In genomic region chr17:40340880-40341807, GRCh38 we compare ENCODE assay signal across 1 cellular context.
TF ChIP-seq lines count a peak whose summit lies in the region.

No MANE protein-coding gene starts in this region.

TF ChIP-seq in HepG2, 621 proteins besides CTCF, POLR2A, EP300 and RAD21 (continued from another document and continues in another):
- TF ChIP-seq ZXDC (CRISPR knock-in tag; IDR thresholded peaks at IDR 0.05) (no peak; the same call in 1 of the 2 replicates), RFX5 (IDR thresholded peaks at IDR 0.05; ENCODE audit: low read depth, low read length) (peak; percentile 28; the same call in 1 of the 2 replicates), ZNF30 (CRISPR knock-in tag; IDR thresholded peaks at IDR 0.05) (no peak), ZNF335 (CRISPR knock-in tag; IDR thresholded peaks at IDR 0.05) (no peak), ZNF484 (CRISPR knock-in tag; IDR thresholded peaks at IDR 0.05; ENCODE audit: borderline replicate concordance, low read depth) (no peak), MYNN (CRISPR knock-in tag; IDR thresholded peaks at IDR 0.05; ENCODE audit: low read depth) (0 out of 2 replicates have a peak, but pooled peaks have one; percentile 34), CC2D1A (CRISPR knock-in tag; IDR thresholded peaks at IDR 0.05) (no peak), HMG20B (CRISPR knock-in tag; conservative IDR thresholded peaks at IDR 0.05) (no peak; the same call in 1 of the 2 replicates), HDAC2 (CRISPR knock-in tag; IDR thresholded peaks at IDR 0.05) (peak; percentile 75), NFE2 (CRISPR knock-in tag; IDR thresholded peaks at IDR 0.05) (no peak), CAMTA2 (CRISPR knock-in tag; IDR thresholded peaks at IDR 0.05; ENCODE audit: borderline replicate concordance) (no peak), MTF1 (CRISPR knock-in tag; IDR thresholded peaks at IDR 0.05) (no peak), AGO2 (optimal IDR thresholded peaks at IDR 0.05; ENCODE audit: low read depth, low read length) (peak; percentile 91), ZNF709 (CRISPR knock-in tag; IDR thresholded peaks at IDR 0.05) (no peak; the same call in 1 of the 2 replicates), KAT7 (CRISPR knock-in tag; IDR thresholded peaks at IDR 0.05; ENCODE audit: borderline replicate concordance) (no peak; the same call in 1 of the 2 replicates), CENPX (CRISPR knock-in tag; IDR thresholded peaks at IDR 0.05) (no peak), ZFAT (CRISPR knock-in tag; conservative IDR thresholded peaks at IDR 0.05) (no peak), NFKBIZ (CRISPR knock-in tag; IDR thresholded peaks at IDR 0.05) (no peak), SP5 (CRISPR knock-in tag; IDR thresholded peaks at IDR 0.05; ENCODE audit: borderline replicate concordance, low read depth) (peak; percentile 78), TIGD3 (CRISPR knock-in tag; IDR thresholded peaks at IDR 0.05; ENCODE audit: borderline replicate concordance) (no peak; the same call in 1 of the 2 replicates), ZNF180 (CRISPR knock-in tag; IDR thresholded peaks at IDR 0.05; ENCODE audit: borderline replicate concordance, low read depth) (0 out of 2 replicates have a peak, but pooled peaks have one; percentile 69), ELF3 (CRISPR knock-in tag; IDR thresholded peaks at IDR 0.05) (peak; percentile 75; the same call in 1 of the 2 replicates), DMTF1 (CRISPR knock-in tag; IDR thresholded peaks at IDR 0.05) (0 out of 2 replicates have a peak, but pooled peaks have one; percentile 41), RBM39 (IDR thresholded peaks at IDR 0.05; ENCODE audit: low read depth, low read length, poor library complexity, severe bottlenecking) (peak; percentile 45), MXD4 (CRISPR knock-in tag; IDR thresholded peaks at IDR 0.05) (peak; percentile 56; the same call in 1 of the 2 replicates), SP140L (CRISPR knock-in tag; IDR thresholded peaks at IDR 0.05; ENCODE audit: borderline replicate concordance) (no peak), CBX5 (CRISPR knock-in tag; IDR thresholded peaks at IDR 0.05; ENCODE audit: borderline replicate concordance) (0 out of 2 replicates have a peak, but pooled peaks have one; percentile 23), ZNF281 (CRISPR knock-in tag; IDR thresholded peaks at IDR 0.05; ENCODE audit: borderline replicate concordance) (peak; percentile 30; the same call in 1 of the 2 replicates), ZNF792 (CRISPR knock-in tag; IDR thresholded peaks at IDR 0.05) (0 out of 2 replicates have a peak, but pooled peaks have one; percentile 33), DZIP1 (CRISPR knock-in tag; IDR thresholded peaks at IDR 0.05) (no peak; the same call in 1 of the 2 replicates), GABPA (IDR thresholded peaks at IDR 0.05; ENCODE audit: low read depth, low read length) (peak; percentile 66), GABPA (CRISPR knock-in tag; IDR thresholded peaks at IDR 0.05; ENCODE audit: low read depth) (peak; percentile 91), KMT2B (CRISPR knock-in tag; IDR thresholded peaks at IDR 0.05) (peak; percentile 50; the same call in 1 of the 2 replicates), BORCS8-MEF2B (CRISPR knock-in tag; IDR thresholded peaks at IDR 0.05) (no peak), ISL2 (CRISPR knock-in tag; IDR thresholded peaks at IDR 0.05) (0 out of 2 replicates have a peak, but pooled peaks have one; percentile 43), PAX8 (CRISPR knock-in tag; IDR thresholded peaks at IDR 0.05; ENCODE audit: borderline replicate concordance) (0 out of 2 replicates have a peak, but pooled peaks have one; percentile 72), RFX3 (CRISPR knock-in tag; IDR thresholded peaks at IDR 0.05) (no peak), ZBTB25 (CRISPR knock-in tag; IDR thresholded peaks at IDR 0.05) (peak; percentile 82; the same call in 1 of the 2 replicates)
- TF ChIP-seq, protein P1, sequence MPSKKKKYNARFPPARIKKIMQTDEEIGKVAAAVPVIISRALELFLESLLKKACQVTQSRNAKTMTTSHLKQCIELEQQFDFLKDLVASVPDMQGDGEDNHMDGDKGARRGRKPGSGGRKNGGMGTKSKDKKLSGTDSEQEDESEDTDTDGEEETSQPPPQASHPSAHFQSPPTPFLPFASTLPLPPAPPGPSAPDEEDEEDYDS (CRISPR knock-in tag; IDR thresholded peaks at IDR 0.05) = peak; percentile 68
- TF ChIP-seq, protein P2, sequence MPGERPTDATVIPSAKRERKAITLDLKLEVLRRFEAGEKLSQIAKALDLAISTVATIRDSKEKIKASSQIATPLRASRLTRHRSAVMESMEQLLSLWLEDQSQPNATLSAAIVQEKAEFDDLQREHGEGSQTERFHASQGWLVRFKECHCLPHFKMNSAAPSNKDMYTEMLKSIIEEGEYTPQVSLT (CRISPR knock-in tag; IDR thresholded peaks at IDR 0.05; ENCODE audit: borderline replicate concordance, low read depth) = no peak
- TF ChIP-seq, protein P3, sequence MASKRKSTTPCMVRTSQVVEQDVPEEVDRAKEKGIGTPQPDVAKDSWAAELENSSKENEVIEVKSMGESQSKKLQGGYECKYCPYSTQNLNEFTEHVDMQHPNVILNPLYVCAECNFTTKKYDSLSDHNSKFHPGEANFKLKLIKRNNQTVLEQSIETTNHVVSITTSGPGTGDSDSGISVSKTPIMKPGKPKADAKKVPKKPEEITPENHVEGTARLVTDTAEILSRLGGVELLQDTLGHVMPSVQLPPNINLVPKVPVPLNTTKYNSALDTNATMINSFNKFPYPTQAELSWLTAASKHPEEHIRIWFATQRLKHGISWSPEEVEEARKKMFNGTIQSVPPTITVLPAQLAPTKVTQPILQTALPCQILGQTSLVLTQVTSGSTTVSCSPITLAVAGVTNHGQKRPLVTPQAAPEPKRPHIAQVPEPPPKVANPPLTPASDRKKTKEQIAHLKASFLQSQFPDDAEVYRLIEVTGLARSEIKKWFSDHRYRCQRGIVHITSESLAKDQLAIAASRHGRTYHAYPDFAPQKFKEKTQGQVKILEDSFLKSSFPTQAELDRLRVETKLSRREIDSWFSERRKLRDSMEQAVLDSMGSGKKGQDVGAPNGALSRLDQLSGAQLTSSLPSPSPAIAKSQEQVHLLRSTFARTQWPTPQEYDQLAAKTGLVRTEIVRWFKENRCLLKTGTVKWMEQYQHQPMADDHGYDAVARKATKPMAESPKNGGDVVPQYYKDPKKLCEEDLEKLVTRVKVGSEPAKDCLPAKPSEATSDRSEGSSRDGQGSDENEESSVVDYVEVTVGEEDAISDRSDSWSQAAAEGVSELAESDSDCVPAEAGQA (IDR thresholded peaks at IDR 0.05; ENCODE audit: low read depth) = peak; percentile 97
- TF ChIP-seq, protein P3 (CRISPR knock-in tag; IDR thresholded peaks at IDR 0.05; ENCODE audit: borderline replicate concordance) = no peak
